In genomic region chr2:27050996-27051901, GRCh38 we compare ENCODE assay signal across 8 cellular contexts. TPM values are rescaled to one million over a fixed set of nuclear protein-coding genes. Genes with fewer than 3 reads are reported as not detected.
A peak's percentile ranks its signal among the peaks of the same experiment; 100 is the strongest.
DNase-seq lines count a peak whose midpoint lies in the region; ATAC-seq and TF ChIP-seq lines count a peak whose summit lies in the region.

AGBL5 (plus strand) TSS chr2:27051668; CDS start chr2:27052959, 1,291 bp downstream.

- H3K9me3 Mint-ChIP-seq in CD4-positive, CD25-positive, alpha-beta regulatory T cell = peaks cover 0 to 9% (median 3%) of the 10 kb centered on the region in 7 donors
- H3K9me3 Mint-ChIP-seq in dendritic cell treated with granulocyte-macrophage colony-stimulating factor and Interleukin-4, amounts not matched to agents 40 ng/mL and 50 ng/mL, for 4 days = no peaks in the 10 kb centered on the region

- peak within 1 kb of the TSS; percentile 87 for H3K27ac ChIP-seq in CD4-positive, CD25-positive, alpha-beta regulatory T cell (ENCODE audit: insufficient read depth, low read length, poor library complexity, severe bottlenecking)
- peak within 1 kb of the TSS; percentile 83 to 92 for H3K27ac ChIP-seq in left lung

- H3K4me3 ChIP-seq in CD4-positive, CD25-positive, alpha-beta regulatory T cell (ENCODE audit: low read depth, low read length) = peak within 1 kb of the TSS; percentile 96
- peak within 1 kb of the TSS; percentile 77 to 91 for H3K4me3 ChIP-seq in left lung

- peak within 1 kb of the TSS; percentile 98 to 99 (median 99) for H3K4me3 Mint-ChIP-seq in CD4-positive, CD25-positive, alpha-beta regulatory T cell
- peak within 1 kb of the TSS; percentile 91 for H3K4me3 Mint-ChIP-seq in dendritic cell treated with granulocyte-macrophage colony-stimulating factor and Interleukin-4, amounts not matched to agents 40 ng/mL and 50 ng/mL, for 4 days

- H3K4me1 Mint-ChIP-seq in CD4-positive, CD25-positive, alpha-beta regulatory T cell = peaks cover 11 to 25% (median 16%) of the 10 kb centered on the region in 4 donors
- peaks cover 27% of the 10 kb centered on the region for H3K4me1 Mint-ChIP-seq in dendritic cell treated with granulocyte-macrophage colony-stimulating factor and Interleukin-4, amounts not matched to agents 40 ng/mL and 50 ng/mL, for 4 days (ENCODE audit: low read depth)

- no peak for TF ChIP-seq CTCF in left lung (IDR thresholded peaks at IDR 0.05)

- H3K27me3 ChIP-seq in CD4-positive, CD25-positive, alpha-beta regulatory T cell (ENCODE audit: control insufficient read depth, insufficient read depth, low read length) = no peaks in the 10 kb centered on the region
- H3K27me3 ChIP-seq in left lung = no peaks in the 10 kb centered on the region

- peak within 1 kb of the TSS; percentile 99 to 100 (median 100) for H3K27ac Mint-ChIP-seq in CD4-positive, CD25-positive, alpha-beta regulatory T cell
- H3K27ac Mint-ChIP-seq in dendritic cell treated with granulocyte-macrophage colony-stimulating factor and Interleukin-4, amounts not matched to agents 40 ng/mL and 50 ng/mL, for 4 days = peak within 1 kb of the TSS; percentile 80

- peak; percentile 94 to 97 (median 96) for DNase-seq in CD4-positive, CD25-positive, alpha-beta regulatory T cell
- DNase-seq in NCI-H774 (lab: John Stamatoyannopoulos, UW) (peak; percentile 91), left lung (peak; percentile 94 to 96)
- DNase-seq in activated CD4-positive, alpha-beta T cell treated with anti-CD3 and anti-CD28 coated beads, Interleukin-2, amount 50 U/mL, for 24 hours (ENCODE audit: low read depth in 1 of 2, low spot score in 1 of 2) = peak; percentile 94 to 95
- peak; percentile 93 for DNase-seq in stimulated activated CD4-positive, alpha-beta T cell treated with anti-CD3 and anti-CD28 coated beads, Interleukin-2, amount 100 ng/mL, for 4 hours (ENCODE audit: low read depth)

- H3K4me1 ChIP-seq in CD4-positive, CD25-positive, alpha-beta regulatory T cell (ENCODE audit: control insufficient read depth, insufficient read depth, low read length, poor library complexity, severe bottlenecking) = peaks cover 14% of the 10 kb centered on the region
- H3K4me1 ChIP-seq in left lung = peaks cover 6 to 18% of the 10 kb centered on the region in 2 donors

- H3K36me3 Mint-ChIP-seq in CD4-positive, CD25-positive, alpha-beta regulatory T cell = peaks cover 11% of the 10 kb centered on the region
- H3K36me3 Mint-ChIP-seq in dendritic cell treated with granulocyte-macrophage colony-stimulating factor and Interleukin-4, amounts not matched to agents 40 ng/mL and 50 ng/mL, for 4 days (ENCODE audit: low read depth) = peaks cover 46% of the 10 kb centered on the region

- H3K9me3 ChIP-seq in CD4-positive, CD25-positive, alpha-beta regulatory T cell (ENCODE audit: control insufficient read depth in 2 of 2, low read length in 2 of 2) = no peaks in the 10 kb centered on the region
- H3K9me3 ChIP-seq in left lung = no peaks in the 10 kb centered on the region

- ATAC-seq in CD4-positive, CD25-positive, alpha-beta regulatory T cell (ENCODE audit: low read depth in 2 of 2) = peak; percentile 81 to 85
- ATAC-seq in GM19438 (IDR thresholded peaks at IDR 0.05; ENCODE audit: low read depth, unreplicated experiment) = peak; percentile 58
- peak; percentile 55 for ATAC-seq in HG03571 (IDR thresholded peaks at IDR 0.05; ENCODE audit: unreplicated experiment)
- peak; percentile 87 for ATAC-seq in left lung

- intact Hi-C loops in dendritic cell treated with granulocyte-macrophage colony-stimulating factor and Interleukin-4, amounts not matched to agents 40 ng/mL and 50 ng/mL, for 4 days (cut with micrococcal nuclease) = loop anchor here (1.0 to 2.0 kb wide), 2 partner anchors 19 to 30 kb away; partner anchors contain the start of gene TMEM214
- intact Hi-C loops in left lung (cut with DNase I) = no loop called here

- peaks cover 22% of the 10 kb centered on the region for H3K27me3 Mint-ChIP-seq in CD4-positive, CD25-positive, alpha-beta regulatory T cell
- peaks cover 6% of the 10 kb centered on the region for H3K27me3 Mint-ChIP-seq in dendritic cell treated with granulocyte-macrophage colony-stimulating factor and Interleukin-4, amounts not matched to agents 40 ng/mL and 50 ng/mL, for 4 days

- H3K36me3 ChIP-seq in CD4-positive, CD25-positive, alpha-beta regulatory T cell (ENCODE audit: control insufficient read depth, insufficient read depth, low read length) = peaks cover 16% of the 10 kb centered on the region
- H3K36me3 ChIP-seq in left lung = peaks cover 0 to 19% of the 10 kb centered on the region in 2 donors

RNA-seq across cellular contexts. Expression of gene AGBL5, which starts in this region (rescaled TPM):
- 9.5 TPM for total RNA-seq in CD4-positive, CD25-positive, alpha-beta regulatory T cell
- 10 to 100 TPM in 1 of 4 donors, 1 to 10 TPM in 3; 8.9 to 11.3 (median 9.2) TPM for polyA plus RNA-seq in CD4-positive, CD25-positive, alpha-beta regulatory T cell
- 10 to 100 TPM; 12.0 to 20.6 TPM for total RNA-seq in left lung

Comparison
In these comparisons a context has a peak if more than half of its experiments do, and no peak if none do; other contexts are left out.
1. Peak in every context shown above with its lines: DNase-seq, ATAC-seq, H3K4me3 ChIP-seq and H3K27ac ChIP-seq.